36 cellular contexts compared by ENCODE assay signal in genomic region chr9:123080444-123080843, GRCh38. TPM values are rescaled to one million over a fixed set of nuclear protein-coding genes. Genes with fewer than 3 reads are reported as not detected.
"Had no signal": no experiment of that assay in that cellular context is flagged by ENCODE, and none has a peak within 500 bp of the region (broad histone marks: within the 10 kb centered on the region; RNA-seq: fewer than 3 reads in every experiment).

No MANE protein-coding gene starts in this region.

- ATAC-seq: activated CD8-positive, alpha-beta memory T cell treated with anti-CD3 and anti-CD28 coated beads, Interleukin-2, amount 10 ng/mL, durations not matched to agents 7 days and 5 days; activated T-cell treated with anti-CD3 and anti-CD28 coated beads, Interleukin-2, amount 50 U/mL, for 72 hours; activated T-helper 17 cell treated with anti-CD3 and anti-CD28 coated beads, Interleukin-2, amount 50 U/mL, for 72 hours; body of pancreas; PC-3 had no signal

- H3K4me3 ChIP-seq: adrenal gland, body of pancreas, breast epithelium, Peyer's patch had no signal

- H3K27ac ChIP-seq: adrenal gland, body of pancreas, breast epithelium, KMS-11, Peyer's patch, WERI-Rb-1 had no signal

- H3K4me1 Mint-ChIP-seq: activated CD8-positive, alpha-beta memory T cell treated with anti-CD3 and anti-CD28 coated beads, Interleukin-2, amount 10 ng/mL, durations not matched to agents 7 days and 5 days; activated naive CD4-positive, alpha-beta T cell treated with anti-CD3 and anti-CD28 coated beads, Interleukin-2, amount 50 U/mL, for 24 hours; activated T-helper 17 cell treated with anti-CD3 and anti-CD28 coated beads, Interleukin-2, amount 50 U/mL, for 72 hours had no signal

- DNase-seq: activated CD4-positive, alpha-beta memory T cell treated with anti-CD3 and anti-CD28 coated beads, Interleukin-2, amount 10 ng/mL, durations not matched to agents 7 days and 5 days; activated CD4-positive, alpha-beta T cell treated with anti-CD3 and anti-CD28 coated beads for 1 hour; activated CD4-positive, alpha-beta T cell treated with anti-CD3 and anti-CD28 coated beads for 48 hours; activated CD4-positive, CD25-positive, alpha-beta regulatory T cell; activated CD8-positive, alpha-beta memory T cell treated with anti-CD3 and anti-CD28 coated beads for 24 hours; activated CD8-positive, alpha-beta memory T cell treated with anti-CD3 and anti-CD28 coated beads, Interleukin-2, amount 10 ng/mL, durations not matched to agents 7 days and 5 days; activated CD8-positive, alpha-beta memory T cell treated with anti-CD3 and anti-CD28 coated beads, Interleukin-2, amount 50 U/mL, for 48 hours; activated gamma-delta T cell; activated naive CD4-positive, alpha-beta T cell treated with Interleukin-2 at 50 U/mL for 16 hours; activated naive CD8-positive, alpha-beta T cell treated with anti-CD3 and anti-CD28 coated beads, Interleukin-2, amount 10 ng/mL, durations not matched to agents 7 days and 5 days; activated T-cell treated with anti-CD3 and anti-CD28 coated beads, Interleukin-2, amount 50 U/mL, for 1 hour; activated T-cell treated with anti-CD3 and anti-CD28 coated beads, Interleukin-2, amount 50 U/mL, for 72 hours; adrenal gland; body of pancreas; NCI-H1092 treated with DMSO at 0.1 percent for 48 hours; NCI-H1417; NCI-H146; NCI-H187; NCI-H2029 treated with DMSO at 0.1 percent for 48 hours; NCI-H2107; NCI-H2171; NCI-H510A; NCI-H526; NCI-H748 treated with DMSO at 0.1 percent for 48 hours; NK-92 treated with Interleukin-12 subunit alpha and Interleukin-12 subunit beta, amount 100 ng/mL, for 24 hours; PC-3; Peyer's patch; RPMI8226; SIG-M5; T1000; WERI-Rb-1 had no signal

- H3K9me3 Mint-ChIP-seq: activated CD4-positive, alpha-beta memory T cell treated with anti-CD3 and anti-CD28 coated beads, Interleukin-2, amount 10 ng/mL, durations not matched to agents 7 days and 5 days; activated naive CD4-positive, alpha-beta T cell treated with anti-CD3 and anti-CD28 coated beads, Interleukin-2, amount 50 U/mL, for 24 hours; activated naive CD8-positive, alpha-beta T cell treated with anti-CD3 and anti-CD28 coated beads, Interleukin-2, amount 10 ng/mL, durations not matched to agents 7 days and 5 days; activated T-cell treated with anti-CD3 and anti-CD28 coated beads, Interleukin-2, amount 50 U/mL, for 72 hours; activated T-helper 17 cell treated with anti-CD3 and anti-CD28 coated beads, Interleukin-2, amount 50 U/mL, for 72 hours had no signal

- H3K27ac Mint-ChIP-seq: activated CD4-positive, alpha-beta memory T cell treated with anti-CD3 and anti-CD28 coated beads, Interleukin-2, amount 10 ng/mL, durations not matched to agents 7 days and 5 days; activated CD8-positive, alpha-beta memory T cell treated with anti-CD3 and anti-CD28 coated beads, Interleukin-2, amount 10 ng/mL, durations not matched to agents 7 days and 5 days; activated naive CD4-positive, alpha-beta T cell treated with anti-CD3 and anti-CD28 coated beads, Interleukin-2, amount 50 U/mL, for 24 hours; activated naive CD8-positive, alpha-beta T cell treated with anti-CD3 and anti-CD28 coated beads, Interleukin-2, amount 10 ng/mL, durations not matched to agents 7 days and 5 days; activated T-cell treated with anti-CD3 and anti-CD28 coated beads, Interleukin-2, amount 50 U/mL, for 72 hours; activated T-helper 17 cell treated with anti-CD3 and anti-CD28 coated beads, Interleukin-2, amount 50 U/mL, for 72 hours had no signal

- H3K4me1 ChIP-seq: adrenal gland, body of pancreas, breast epithelium, Peyer's patch had no signal

- H3K36me3 ChIP-seq: breast epithelium had no signal

- H3K27me3 ChIP-seq: adrenal gland, body of pancreas, breast epithelium, Peyer's patch had no signal

- H3K27me3 Mint-ChIP-seq: activated CD4-positive, alpha-beta memory T cell treated with anti-CD3 and anti-CD28 coated beads, Interleukin-2, amount 10 ng/mL, durations not matched to agents 7 days and 5 days; activated CD8-positive, alpha-beta memory T cell treated with anti-CD3 and anti-CD28 coated beads, Interleukin-2, amount 10 ng/mL, durations not matched to agents 7 days and 5 days; activated naive CD4-positive, alpha-beta T cell treated with anti-CD3 and anti-CD28 coated beads, Interleukin-2, amount 50 U/mL, for 24 hours; activated naive CD8-positive, alpha-beta T cell treated with anti-CD3 and anti-CD28 coated beads, Interleukin-2, amount 10 ng/mL, durations not matched to agents 7 days and 5 days; activated T-helper 17 cell treated with anti-CD3 and anti-CD28 coated beads, Interleukin-2, amount 50 U/mL, for 72 hours had no signal

- H3K9me3 ChIP-seq: adrenal gland, body of pancreas, breast epithelium, Peyer's patch had no signal

- H3K4me3 Mint-ChIP-seq: activated CD4-positive, alpha-beta memory T cell treated with anti-CD3 and anti-CD28 coated beads, Interleukin-2, amount 10 ng/mL, durations not matched to agents 7 days and 5 days; activated CD8-positive, alpha-beta memory T cell treated with anti-CD3 and anti-CD28 coated beads, Interleukin-2, amount 10 ng/mL, durations not matched to agents 7 days and 5 days; activated naive CD4-positive, alpha-beta T cell treated with anti-CD3 and anti-CD28 coated beads, Interleukin-2, amount 50 U/mL, for 24 hours; activated naive CD8-positive, alpha-beta T cell treated with anti-CD3 and anti-CD28 coated beads, Interleukin-2, amount 10 ng/mL, durations not matched to agents 7 days and 5 days; activated T-cell treated with anti-CD3 and anti-CD28 coated beads, Interleukin-2, amount 50 U/mL, for 72 hours; activated T-helper 17 cell treated with anti-CD3 and anti-CD28 coated beads, Interleukin-2, amount 50 U/mL, for 72 hours had no signal

RNA-seq across cellular contexts. Expression of gene GPR21, which starts 47.0 kb away (rescaled TPM):
- total RNA-seq: body of pancreas, M059J had no signal
